11 cellular contexts compared by ENCODE assay signal in the genomic region with DNA sequence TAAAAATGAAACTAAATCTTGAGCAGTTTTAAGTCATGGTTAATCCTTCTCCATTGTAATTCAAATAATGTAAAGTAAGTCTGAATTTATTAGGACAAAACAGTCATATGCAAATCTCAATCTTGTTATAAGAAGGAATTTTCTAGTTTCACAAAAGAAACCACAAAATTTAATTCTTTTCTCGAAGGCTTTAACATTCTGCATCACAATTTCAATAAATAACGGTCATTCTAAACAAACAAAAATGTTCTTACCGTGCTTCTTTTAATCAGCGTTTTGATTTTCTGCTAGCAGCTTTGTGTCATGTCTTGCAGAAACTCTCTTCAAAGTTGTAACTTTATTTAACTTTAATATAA. TPM values are rescaled to one million over a fixed set of nuclear protein-coding genes. Genes with fewer than 3 reads are reported as not detected.
DNase-seq lines count a peak whose midpoint lies in the region; ATAC-seq, FAIRE-seq and TF ChIP-seq lines count a peak whose summit lies in the region.
"Had no signal": no experiment of that assay in that cellular context is flagged by ENCODE, and none has a peak within 500 bp of the region (broad histone marks: within the 10 kb centered on the region; RNA-seq: fewer than 3 reads in every experiment).

No MANE protein-coding gene starts in this region.

- H3K4me3 ChIP-seq in Panc1 (ENCODE audit: low read depth in 2 of 2, low read length in 2 of 2) (peak overlapping the region; percentile 45 to 53; a peak in 3 of 4 replicates), endothelial cell of umbilical vein (replicated peaks in 1 of 3; ENCODE audit: insufficient read depth in 1 of 3, low read depth in 1 of 3, low read length in 3 of 3) (peak overlapping the region; percentile 28 to 93 (median 73)), gastrocnemius medialis (peak overlapping the region; percentile 52 to 60 (median 56))

- in situ Hi-C loops in Panc1 (cut with HindIII; ENCODE audit: low pct_unique_long_range_greater_than_20kb, low sequenced_read_pairs) (no loop called here), gastrocnemius medialis (cut with MboI; ENCODE audit: low sequenced_read_pairs in 4 of 4) (no loop called here)

- POLR2A ChIA-PET in Panc1 (lab: Charles Lee) (no interaction called here), endothelial cell of umbilical vein (lab: Charles Lee) (no interaction called here)

- H3K4me3 Mint-ChIP-seq in Calu3 (ENCODE audit: low read depth, unreplicated experiment), result peak overlapping the region; percentile 64
- H3K4me3 Mint-ChIP-seq: WTC11 had no signal

- ATAC-seq in Panc1 (no peak), gastrocnemius medialis (no peak), HG02759 (IDR thresholded peaks at IDR 0.05; ENCODE audit: unreplicated experiment) (no peak), GM19455 (IDR thresholded peaks at IDR 0.05; ENCODE audit: unreplicated experiment) (no peak)
- ATAC-seq: WTC11 had no signal

- no peaks in the 10 kb centered on the region for H3K9me1 ChIP-seq in endothelial cell of umbilical vein (replicated peaks; ENCODE audit: control insufficient read depth, extremely low read depth, insufficient read depth, low read length)

- H3K36me3 ChIP-seq in Panc1 (ENCODE audit: control insufficient read depth, insufficient read depth, low read length) (no peaks in the 10 kb centered on the region), endothelial cell of umbilical vein (ENCODE audit: control insufficient read depth in 2 of 2, extremely low read depth in 1 of 2, insufficient read depth in 2 of 2, low read length in 2 of 2) (no peaks in the 10 kb centered on the region), gastrocnemius medialis (no peaks in the 10 kb centered on the region)

- H3K79me2 ChIP-seq in endothelial cell of umbilical vein (ENCODE audit: control insufficient read depth, insufficient read depth, low read length), result peaks cover 31% of the 10 kb centered on the region

- no peaks in the 10 kb centered on the region for H3K36me3 Mint-ChIP-seq in Calu3 (ENCODE audit: insufficient read depth, unreplicated experiment)
- H3K36me3 Mint-ChIP-seq: WTC11 had no signal

- H3K27ac ChIP-seq in Panc1 (ENCODE audit: low read length) (peak overlapping the region; percentile 84), endothelial cell of umbilical vein (ENCODE audit: insufficient read depth, low read depth, low read length) (peak overlapping the region; percentile 96), gastrocnemius medialis (peak overlapping the region; percentile 79 to 88 (median 83))

- H3K4me1 Mint-ChIP-seq in Calu3 (ENCODE audit: low read depth, unreplicated experiment), result peaks cover 8% of the 10 kb centered on the region

- dilution Hi-C loops in endothelial cell of umbilical vein (cut with MboI; ENCODE audit: extremely low pct_ligation_motif_present, low sequenced_read_pairs), result no loop called here

- intact Hi-C loops in Calu3 (cut with micrococcal nuclease; ENCODE audit: unreplicated experiment), result no loop called here
- intact Hi-C loops in Panc1 (cut with micrococcal nuclease; ENCODE audit: unreplicated experiment), result no loop called here
- intact Hi-C loops in endothelial cell of umbilical vein (cut with micrococcal nuclease), result loop anchor here (1.0 to 5.0 kb wide), 4 partner anchors 58 to 163 kb away; no protein-coding TSS in a partner anchor
- intact Hi-C loops in gastrocnemius medialis (cut with DNase I; ENCODE audit: low total_unique reads), result no loop called here

- TF ChIP-seq CTCF in Calu3 (IDR thresholded peaks at IDR 0.05; ENCODE audit: unreplicated experiment) (no peak), Panc1 (IDR thresholded peaks at IDR 0.05) (no peak), endothelial cell of umbilical vein (IDR thresholded peaks at IDR 0.05; ENCODE audit: extremely low read depth in 1 of 2, insufficient read depth in 1 of 2, low read depth in 1 of 2, low read length in 2 of 2) (no peak), gastrocnemius medialis (IDR thresholded peaks at IDR 0.05 in 4 of 5, conservative IDR thresholded peaks at IDR 0.05 in 1 of 5) (no peak)

- H3K9me3 Mint-ChIP-seq in Calu3 (ENCODE audit: low read depth, unreplicated experiment), result no peaks in the 10 kb centered on the region
- H3K9me3 Mint-ChIP-seq: WTC11 had no signal

- no peaks in the 10 kb centered on the region for H3K27me3 Mint-ChIP-seq in Calu3 (ENCODE audit: unreplicated experiment)

- BruUV-seq in Calu3 (replicated peaks; lab: Mats Ljungman, UMichigan) (no TSS peak), Panc1 (replicated peaks; lab: Mats Ljungman, UMichigan) (TSS peak; percentile 83), endothelial cell of umbilical vein (replicated peaks; lab: Mats Ljungman, UMichigan) (no TSS peak)

- no peak for FAIRE-seq in endothelial cell of umbilical vein (lab: Jason Lieb, UNC)

- DNase-seq in Calu3 (no peak), Panc1 (ENCODE audit: low read depth, low spot score) (no peak), endothelial cell of umbilical vein (ENCODE audit: low read depth, low spot score) (no peak), gastrocnemius medialis (no peak), SKM-1 treated with dmso at 0.1 percent for 144 hours (lab: John Stamatoyannopoulos, UW; ENCODE audit: unreplicated experiment) (no peak), NCI-H82 (lab: John Stamatoyannopoulos, UW) (no peak)
- DNase-seq: NCI-H1694 had no signal

- TF ChIP-seq POLR2A in endothelial cell of umbilical vein (IDR thresholded peaks at IDR 0.05; ENCODE audit: low read depth, low read length), result no peak
- peak in 1 of 2 donors; percentile 18 for TF ChIP-seq POLR2A in gastrocnemius medialis (IDR thresholded peaks at IDR 0.05)

- H3K9me3 ChIP-seq in Panc1 (ENCODE audit: control insufficient read depth, insufficient read depth, low read depth, low read length), result no peaks in the 10 kb centered on the region
- no peaks in the 10 kb centered on the region for H3K9me3 ChIP-seq in endothelial cell of umbilical vein (replicated peaks; ENCODE audit: control insufficient read depth, insufficient read depth, low read length)
- no peaks in the 10 kb centered on the region for H3K9me3 ChIP-seq in gastrocnemius medialis

- no peak overlapping the region for H3K27ac Mint-ChIP-seq in Calu3 (ENCODE audit: unreplicated experiment)

- H2AFZ ChIP-seq in endothelial cell of umbilical vein (ENCODE audit: low read depth, low read length), result no peak overlapping the region

- H3K27me3 ChIP-seq in Panc1 (ENCODE audit: control insufficient read depth, insufficient read depth, low read length) (no peaks in the 10 kb centered on the region), endothelial cell of umbilical vein (ENCODE audit: control insufficient read depth in 2 of 2, insufficient read depth in 2 of 2, low read length in 2 of 2) (no peaks in the 10 kb centered on the region), gastrocnemius medialis (no peaks in the 10 kb centered on the region)

- CTCF ChIA-PET in Calu3 (lab: Charles Lee), result no interaction called here
- CTCF ChIA-PET in Panc1 (lab: Charles Lee), result no interaction called here
- CTCF ChIA-PET in endothelial cell of umbilical vein (lab: Charles Lee), result interaction anchor here (0.7 to 4.4 kb wide), 4 partner anchors 55 to 126 kb away, joined by 3 to 21 read pairs (median 5); no protein-coding TSS in a partner anchor

- H3K4me1 ChIP-seq in Panc1 (ENCODE audit: control insufficient read depth, insufficient read depth, low read length), result no peaks in the 10 kb centered on the region; the same call in 1 of the 2 replicates
- peaks cover 31% of the 10 kb centered on the region for H3K4me1 ChIP-seq in endothelial cell of umbilical vein (ENCODE audit: control insufficient read depth, extremely low read depth, insufficient read depth, low read length)
- peaks cover 10 to 12% of the 10 kb centered on the region in 2 donors for H3K4me1 ChIP-seq in gastrocnemius medialis

- H3K9ac ChIP-seq in endothelial cell of umbilical vein (replicated peaks; ENCODE audit: extremely low read depth, insufficient read depth, low read length), result peak overlapping the region; percentile 94

- H3K4me2 ChIP-seq in endothelial cell of umbilical vein (ENCODE audit: insufficient read depth, low read length), result peak overlapping the region; percentile 99

- no peaks in the 10 kb centered on the region for H4K20me1 ChIP-seq in endothelial cell of umbilical vein (replicated peaks; ENCODE audit: control insufficient read depth, extremely low read depth, insufficient read depth, low read length)

RNA-seq across cellular contexts. Expression of a gene that starts 0.2 kb away (rescaled TPM):
- total RNA-seq in Calu3 (2022), result 0.51 TPM in 1 of 2 replicates, not detected in the other
- total RNA-seq in Panc1 (2021; ENCODE audit: unreplicated experiment), result 2.4 TPM
- 0.61 TPM for polyA plus RNA-seq in Panc1 (2012; ENCODE audit: insufficient read length)
- total RNA-seq in endothelial cell of umbilical vein, result 16.4 and 18.3 TPM in 2 replicates
- polyA plus RNA-seq in endothelial cell of umbilical vein, result 4.4 and 6.7 TPM in 2 replicates
- polyA plus RNA-seq in endothelial cell of umbilical vein (2011; cell fraction: cytosol; rRNA removed), result 8.0 and 9.4 TPM in 2 replicates
- 25.2 and 31.4 TPM in 2 replicates for polyA plus RNA-seq in endothelial cell of umbilical vein (2011; cell fraction: nucleus; rRNA removed)
- 9.0 and 11.6 TPM in 2 replicates for polyA plus RNA-seq in endothelial cell of umbilical vein (2012)
- 2.2 and 6.4 TPM in 2 replicates for polyA minus RNA-seq in endothelial cell of umbilical vein
- 7.1 TPM for polyA minus RNA-seq in endothelial cell of umbilical vein (2011; cell fraction: cytosol; rRNA and poly(A)+ RNA removed)
- polyA minus RNA-seq in endothelial cell of umbilical vein (2011; cell fraction: nucleus; rRNA and poly(A)+ RNA removed), result 18.3 and 26.1 TPM in 2 replicates
- total RNA-seq in gastrocnemius medialis, result 10 to 100 TPM in 2 of 4 donors, 1 to 10 TPM in 2; 3.1 to 14.4 (median 10.7) TPM

RNA-seq across cellular contexts. Expression of a gene that starts 12.4 kb away (rescaled TPM):
- not detected in 2 replicates for total RNA-seq in Calu3 (2022)
- total RNA-seq in Panc1 (2021; ENCODE audit: unreplicated experiment), result not detected
- not detected for polyA plus RNA-seq in Panc1 (2012; ENCODE audit: insufficient read length)
- total RNA-seq in endothelial cell of umbilical vein, result not detected in 2 replicates
- not detected in 2 replicates for polyA plus RNA-seq in endothelial cell of umbilical vein
- polyA plus RNA-seq in endothelial cell of umbilical vein (2011; cell fraction: cytosol; rRNA removed), result not detected in 2 replicates
- polyA plus RNA-seq in endothelial cell of umbilical vein (2011; cell fraction: nucleus; rRNA removed), result not detected in 2 replicates
- polyA plus RNA-seq in endothelial cell of umbilical vein (2012), result not detected in 2 replicates
- polyA minus RNA-seq in endothelial cell of umbilical vein, result not detected in 2 replicates
- polyA minus RNA-seq in endothelial cell of umbilical vein (2011; cell fraction: cytosol; rRNA and poly(A)+ RNA removed), result not detected
- polyA minus RNA-seq in endothelial cell of umbilical vein (2011; cell fraction: nucleus; rRNA and poly(A)+ RNA removed), result not detected in 2 replicates
- total RNA-seq in gastrocnemius medialis, result not detected
- total RNA-seq: renal cortical epithelial cell, WTC11 had no signal

RNA-seq across cellular contexts. Expression of a gene that starts 41.6 kb away (rescaled TPM):
- total RNA-seq in Calu3 (2022), result 0.32 TPM in 1 of 2 replicates, not detected in the other
- 1.1 TPM for total RNA-seq in Panc1 (2021; ENCODE audit: unreplicated experiment)
- polyA plus RNA-seq in Panc1 (2012; ENCODE audit: insufficient read length), result not detected
- total RNA-seq in endothelial cell of umbilical vein, result not detected in 2 replicates
- polyA plus RNA-seq in endothelial cell of umbilical vein, result not detected in 2 replicates
- not detected in 2 replicates for polyA plus RNA-seq in endothelial cell of umbilical vein (2011; cell fraction: cytosol; rRNA removed)
- not detected in 2 replicates for polyA plus RNA-seq in endothelial cell of umbilical vein (2011; cell fraction: nucleus; rRNA removed)
- polyA plus RNA-seq in endothelial cell of umbilical vein (2012), result not detected in 2 replicates
- polyA minus RNA-seq in endothelial cell of umbilical vein, result not detected in 2 replicates
- not detected for polyA minus RNA-seq in endothelial cell of umbilical vein (2011; cell fraction: cytosol; rRNA and poly(A)+ RNA removed)
- polyA minus RNA-seq in endothelial cell of umbilical vein (2011; cell fraction: nucleus; rRNA and poly(A)+ RNA removed), result not detected in 2 replicates
- not detected for total RNA-seq in gastrocnemius medialis
- total RNA-seq: WTC11 had no signal
